ENCODE assay signal across 8 cellular contexts in the genomic region with DNA sequence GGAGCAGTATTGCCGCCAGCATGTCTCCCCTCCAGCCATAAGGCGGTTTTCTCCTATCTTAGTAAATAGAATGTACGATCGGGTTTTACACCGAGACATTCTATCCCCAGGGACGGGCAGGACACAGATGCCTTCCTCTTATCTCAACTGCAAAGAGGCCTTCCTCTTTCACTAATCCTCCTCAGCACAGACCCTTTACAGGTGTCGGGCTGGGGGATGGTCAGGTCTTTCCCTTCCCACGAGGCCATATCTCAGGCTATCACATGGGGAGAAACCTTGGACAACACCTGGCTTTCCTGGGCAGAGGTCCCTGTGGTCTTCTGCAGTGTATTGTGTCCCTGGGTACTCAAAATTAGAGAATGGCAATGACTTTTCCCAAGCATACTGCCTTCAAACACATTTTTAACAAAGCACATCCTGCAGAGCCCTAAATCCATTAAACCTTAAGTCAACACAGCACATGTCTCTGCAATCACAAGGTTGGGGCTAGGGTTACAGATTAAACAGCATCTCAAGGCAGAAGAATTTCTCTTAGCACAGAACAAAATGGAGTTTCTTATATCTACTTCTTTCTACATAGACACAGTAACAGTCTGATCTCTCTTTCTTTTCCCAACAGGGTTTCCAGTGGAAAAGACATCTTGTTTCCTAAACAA. TPM values are rescaled to one million over a fixed set of nuclear protein-coding genes. Genes with fewer than 3 reads are reported as not detected.
DNase-seq lines count a peak whose midpoint lies in the region; ATAC-seq and TF ChIP-seq lines count a peak whose summit lies in the region.
"Not testable (repeated sequence)": the region's sequence is repeated elsewhere in the genome, so short reads cannot be mapped to it uniquely, and the experiment has no call there.

No MANE protein-coding gene starts in this region.

- not testable (repeated sequence) for TF ChIP-seq POLR2A in erythroblast (IDR thresholded peaks at IDR 0.05; ENCODE audit: low read length)

- H4K5ac ChIP-seq in mesendoderm (ENCODE audit: low read length) = not testable (repeated sequence)

- H3K27me3 ChIP-seq in BE2C; PC-3 (ENCODE audit: low read length); mesendoderm (ENCODE audit: insufficient read depth, low read length, poor library complexity): not testable (repeated sequence)

- peaks cover 11% of the 10 kb centered on the region for H3K4me1 Mint-ChIP-seq in type B pancreatic cell (ENCODE audit: unreplicated experiment)

- H3K4ac ChIP-seq in mesendoderm (ENCODE audit: low read depth, low read length) = not testable (repeated sequence)

- not testable (repeated sequence) for H3K23ac ChIP-seq in mesendoderm (ENCODE audit: low read length)

- H2BK120ac ChIP-seq in mesendoderm (ENCODE audit: low read depth, low read length) = not testable (repeated sequence)

- POLR2A ChIA-PET in PC-3 (lab: Charles Lee; ENCODE audit: unreplicated experiment) = not testable (repeated sequence)

- not testable (repeated sequence) for H4K20me1 ChIP-seq in PC-3 (ENCODE audit: low read length)

- TF ChIP-seq CTCF in BE2C (IDR thresholded peaks at IDR 0.05; ENCODE audit: low read depth, low read length); PC-3 (conservative IDR thresholded peaks at IDR 0.05; ENCODE audit: low read depth, low read length); VCaP (conservative IDR thresholded peaks at IDR 0.05); type B pancreatic cell (conservative IDR thresholded peaks at IDR 0.05): not testable (repeated sequence)

- H2BK15ac ChIP-seq in mesendoderm (replicated peaks; ENCODE audit: low read depth) = not testable (repeated sequence)

- H3K4me1 ChIP-seq in BE2C; PC-3 (ENCODE audit: insufficient read depth, low read length); mesendoderm (ENCODE audit: control insufficient read depth, low read depth, low read length): not testable (repeated sequence)

- not testable (repeated sequence) for H3K36me3 Mint-ChIP-seq in type B pancreatic cell

- ATAC-seq in PC-3 = not testable (repeated sequence)

- WGBS in mesendoderm (ENCODE audit: extremely low coverage, insufficient coverage, low lambda C conversion rate) = no CpG with 5 or more reads among the region's 8 CpGs

- H3K27ac Mint-ChIP-seq in type B pancreatic cell = not testable (repeated sequence)

- not testable (repeated sequence) for H3K4me2 ChIP-seq in PC-3 (ENCODE audit: low read length); mesendoderm (ENCODE audit: low read length)

- H2BK5ac ChIP-seq in mesendoderm (ENCODE audit: low read length) = not testable (repeated sequence)

- DNase-seq in BE2C = peak; percentile 48
- peak; percentile 67 for DNase-seq in KBM-7
- DNase-seq in NCI-H524 (lab: John Stamatoyannopoulos, UW) = peak; percentile 56 to 72
- peak; percentile 7 for DNase-seq in PC-3
- peak; percentile 15 to 51 for DNase-seq in erythroblast (lab: John Stamatoyannopoulos, UW)
- peak; percentile 60 for DNase-seq in mesendoderm
- DNase-seq in type B pancreatic cell (ENCODE audit: extremely low spot score, unreplicated experiment) = not testable (repeated sequence)

- H3K9me3 ChIP-seq in BE2C; PC-3 (ENCODE audit: low read length): not testable (repeated sequence)

- H2AFZ ChIP-seq in PC-3 (ENCODE audit: low read length) = not testable (repeated sequence)

- CTCF ChIA-PET in PC-3 (lab: Charles Lee) = not testable (repeated sequence)

- H3K4me3 Mint-ChIP-seq in type B pancreatic cell = peak overlapping the region; percentile 14

- H3K27ac ChIP-seq in PC-3 (ENCODE audit: low read length); mesendoderm (ENCODE audit: low read depth, low read length): not testable (repeated sequence)
- H3K27ac ChIP-seq in VCaP = peak overlapping the region; percentile 57

- not testable (repeated sequence) for BruUV-seq in PC-3 (replicated peaks; lab: Mats Ljungman, UMichigan)

- not testable (repeated sequence) for H3K27me3 Mint-ChIP-seq in type B pancreatic cell

- H3K36me3 ChIP-seq in BE2C; PC-3 (ENCODE audit: low read depth, low read length); mesendoderm (ENCODE audit: control insufficient read depth, insufficient read depth, low read length): not testable (repeated sequence)

- H3K56ac ChIP-seq in mesendoderm (ENCODE audit: low read length) = not testable (repeated sequence)

- not testable (repeated sequence) for H3K79me1 ChIP-seq in mesendoderm (ENCODE audit: low read length)

- not testable (repeated sequence) for H2AK5ac ChIP-seq in mesendoderm (ENCODE audit: low read length)

- H3K9me2 ChIP-seq in PC-3 (replicated peaks; ENCODE audit: low read length) = not testable (repeated sequence)

- H3F3A ChIP-seq in PC-3 (ENCODE audit: low read length, unreplicated experiment) = not testable (repeated sequence)

- not testable (repeated sequence) for H3K9me3 Mint-ChIP-seq in type B pancreatic cell

- H3K4me3 ChIP-seq in BE2C (ENCODE audit: low read depth, low read length); PC-3 (ENCODE audit: low read length); mesendoderm (ENCODE audit: low read length): not testable (repeated sequence)

- intact Hi-C loops in PC-3 (cut with micrococcal nuclease) = not testable (repeated sequence)

- H3K79me2 ChIP-seq in PC-3 (ENCODE audit: low read length); mesendoderm (ENCODE audit: control insufficient read depth, insufficient read depth, low read length): not testable (repeated sequence)

- not testable (repeated sequence) for H4K8ac ChIP-seq in mesendoderm (ENCODE audit: low read depth, low read length)

- H3K18ac ChIP-seq in mesendoderm (ENCODE audit: low read length) = not testable (repeated sequence)

- H3K9ac ChIP-seq in PC-3 (ENCODE audit: low read length); mesendoderm (ENCODE audit: low read length): not testable (repeated sequence)

- in situ Hi-C loops in KBM-7 (cut with MboI; ENCODE audit: low pct_unique_long_range_greater_than_20kb, low sequenced_read_pairs) = not testable (repeated sequence)

RNA-seq across cellular contexts. Expression of gene CTSL, which starts 59.5 kb away (rescaled TPM):
- 42.7 TPM for polyA plus RNA-seq in BE2C (2012; ENCODE audit: insufficient read depth, insufficient read length, low read depth)
- total RNA-seq in PC-3 (2014; rRNA removed) = 63.2 and 71.7 TPM in 2 replicates
- 32.4 TPM for polyA plus RNA-seq in mesendoderm (2013, experiment 1 of 2)
- 31.7 TPM for polyA plus RNA-seq in mesendoderm (2013, experiment 2 of 2)
- total RNA-seq in type B pancreatic cell (ENCODE audit: low replicate concordance) = 85.7 and 117 TPM in 2 replicates
